Comparison of ENCODE assay signal across 15 cellular contexts in genomic region chr2:142675398-142675797, GRCh38.
DNase-seq lines count a peak whose midpoint lies in the region; ATAC-seq and TF ChIP-seq lines count a peak whose summit lies in the region.
"Had no signal": no experiment of that assay in that cellular context is flagged by ENCODE, and none has a peak within 500 bp of the region (broad histone marks: within the 10 kb centered on the region; RNA-seq: fewer than 3 reads in every experiment).

No MANE protein-coding gene starts in this region.

- H3K27ac ChIP-seq in PC-9 (no peak overlapping the region), aorta (ENCODE audit: low read depth in 1 of 2, low read length in 2 of 2) (no peak overlapping the region)
- H3K27ac ChIP-seq: HL-60 had no signal

- ATAC-seq in stimulated activated naive B cell treated with anti-CD40 and anti-IgM and Interleukin-4, amounts not matched to agents 10 μg/mL and 1 μg/mL and 100 μg/mL, for 72 hours (replicated peaks) = no peak
- no peak for ATAC-seq in aorta (ENCODE audit: low FRiP score)
- ATAC-seq: HCT116 had no signal

- peak; percentile 17 for DNase-seq in ELR (ENCODE audit: low read depth)
- DNase-seq in PC-9 = no peak
- peak; percentile 20 for DNase-seq in choroid plexus epithelial cell (ENCODE audit: low read depth)
- DNase-seq in stromal cell of bone marrow (ENCODE audit: low read depth) = peak; percentile 7
- DNase-seq in stimulated activated naive B cell treated with anti-CD40 and anti-IgM and Interleukin-4, amounts not matched to agents 10 μg/mL and 1 μg/mL and 100 μg/mL, for 72 hours = no peak
- DNase-seq in CD1c-positive myeloid dendritic cell (ENCODE audit: extremely low spot score) = no peak
- no peak for DNase-seq in aorta
- DNase-seq: C1 segment of cervical spinal cord; CD4-positive, alpha-beta memory T cell; DMS79; EL; GDM1 had no signal

- no peaks in the 10 kb centered on the region for H3K9me2 ChIP-seq in PC-9 (ENCODE audit: insufficient read depth)

- H3K27ac Mint-ChIP-seq in stimulated activated naive B cell treated with anti-CD40 and anti-IgM and Interleukin-4, amounts not matched to agents 10 μg/mL and 1 μg/mL and 100 μg/mL, for 72 hours = no peak overlapping the region
- H3K27ac Mint-ChIP-seq: B cell; CD4-positive, alpha-beta memory T cell had no signal

- H3K36me3 Mint-ChIP-seq in stimulated activated naive B cell treated with anti-CD40 and anti-IgM and Interleukin-4, amounts not matched to agents 10 μg/mL and 1 μg/mL and 100 μg/mL, for 72 hours = no peaks in the 10 kb centered on the region
- H3K36me3 Mint-ChIP-seq: CD4-positive, alpha-beta memory T cell had no signal

- H3K79me2 ChIP-seq in PC-9 (ENCODE audit: low read depth) = no peaks in the 10 kb centered on the region

- no peaks in the 10 kb centered on the region for H4K20me1 ChIP-seq in PC-9 (ENCODE audit: insufficient read depth)

- intact Hi-C loops in PC-9 (cut with micrococcal nuclease; ENCODE audit: unreplicated experiment) = no loop called here
- intact Hi-C loops in aorta (cut with DNase I) = no loop called here

- 70 to 76% methylated on average over 5 of the region's 5 CpGs for WGBS in aorta, 2 donors

- no peaks in the 10 kb centered on the region for H3K9me3 Mint-ChIP-seq in stimulated activated naive B cell treated with anti-CD40 and anti-IgM and Interleukin-4, amounts not matched to agents 10 μg/mL and 1 μg/mL and 100 μg/mL, for 72 hours

- H3K4me2 ChIP-seq in PC-9 = no peak overlapping the region

- H3F3A ChIP-seq in PC-9 (ENCODE audit: insufficient read depth, low read depth) = no peaks in the 10 kb centered on the region

- no peaks in the 10 kb centered on the region for H3K27me3 Mint-ChIP-seq in stimulated activated naive B cell treated with anti-CD40 and anti-IgM and Interleukin-4, amounts not matched to agents 10 μg/mL and 1 μg/mL and 100 μg/mL, for 72 hours
- H3K27me3 Mint-ChIP-seq: CD4-positive, alpha-beta memory T cell had no signal

- CTCF ChIA-PET in PC-9 (lab: Charles Lee) = interaction anchor here (0.5 kb wide), 1 partner anchor 323 kb away, joined by 11 read pairs; no protein-coding TSS in a partner anchor

- TF ChIP-seq CTCF in PC-9 (conservative IDR thresholded peaks at IDR 0.05) = no peak
- no peak for TF ChIP-seq CTCF in choroid plexus epithelial cell (conservative IDR thresholded peaks at IDR 0.05; ENCODE audit: low read depth, low read length)

- H3K9me3 ChIP-seq in PC-9 (ENCODE audit: insufficient read depth, low read depth) (0 out of 2 replicates have a peak, but pooled peaks cover under 1% of the 10 kb centered on the region), aorta (ENCODE audit: control insufficient read depth, low read length) (no peaks in the 10 kb centered on the region)

- H3K4me3 ChIP-seq in PC-9 (no peak overlapping the region), choroid plexus epithelial cell (ENCODE audit: low read depth, low read length) (no peak overlapping the region), aorta (ENCODE audit: low read length in 2 of 2) (no peak overlapping the region)

- H3K4me1 ChIP-seq in PC-9 (replicated peaks; ENCODE audit: insufficient read depth) (no peaks in the 10 kb centered on the region), aorta (ENCODE audit: control insufficient read depth in 1 of 2, insufficient read depth in 2 of 2, low read length in 2 of 2) (no peaks in the 10 kb centered on the region)

- H2AFZ ChIP-seq in PC-9 = peak overlapping the region; percentile 60; the same call in 1 of the 2 replicates

- H3K36me3 ChIP-seq in PC-9 (ENCODE audit: low read depth) (no peaks in the 10 kb centered on the region), aorta (ENCODE audit: control insufficient read depth in 1 of 2, insufficient read depth in 2 of 2, low read length in 1 of 2) (no peaks in the 10 kb centered on the region)

- POLR2A ChIA-PET in PC-9 (lab: Charles Lee; ENCODE audit: unreplicated experiment) = no interaction called here

- no TSS peak for BruUV-seq in PC-9 (replicated peaks; lab: Mats Ljungman, UMichigan)

- H3K4me1 Mint-ChIP-seq in stimulated activated naive B cell treated with anti-CD40 and anti-IgM and Interleukin-4, amounts not matched to agents 10 μg/mL and 1 μg/mL and 100 μg/mL, for 72 hours = no peaks in the 10 kb centered on the region
- H3K4me1 Mint-ChIP-seq: B cell; CD4-positive, alpha-beta memory T cell had no signal

- no peak overlapping the region for H3K4me3 Mint-ChIP-seq in stimulated activated naive B cell treated with anti-CD40 and anti-IgM and Interleukin-4, amounts not matched to agents 10 μg/mL and 1 μg/mL and 100 μg/mL, for 72 hours
- H3K4me3 Mint-ChIP-seq: B cell; CD4-positive, alpha-beta memory T cell had no signal

- H3K27me3 ChIP-seq in PC-9 (ENCODE audit: insufficient read depth, low read depth) (no peaks in the 10 kb centered on the region), aorta (ENCODE audit: control insufficient read depth in 1 of 2, insufficient read depth in 2 of 2, low read length in 1 of 2) (no peaks in the 10 kb centered on the region)

Comparison
In these comparisons a context has a peak if more than half of its experiments do, and no peak if none do; other contexts are left out.
1. DNase-seq: peak in ELR (single experiment), choroid plexus epithelial cell (single experiment) and stromal cell of bone marrow (single experiment); none in PC-9 (0 of 2), stimulated activated naive B cell treated with anti-CD40 and anti-IgM and Interleukin-4, amounts not matched to agents 10 μg/mL and 1 μg/mL and 100 μg/mL, for 72 hours (single experiment), CD1c-positive myeloid dendritic cell (single experiment) and aorta (0 of 2).